Comparison of ENCODE assay signal across 1 cellular context in genomic region chr20:48375804-48376203, GRCh38.
TF ChIP-seq lines count a peak whose summit lies in the region.

No MANE protein-coding gene starts in this region.

TF ChIP-seq in HepG2, 621 proteins besides CTCF, POLR2A, EP300 and RAD21 (continued from another document and continues in another):
- no peak for TF ChIP-seq ZNF280B (CRISPR knock-in tag; IDR thresholded peaks at IDR 0.05; ENCODE audit: borderline replicate concordance)
- TF ChIP-seq NAIF1 (CRISPR knock-in tag; IDR thresholded peaks at IDR 0.05; ENCODE audit: borderline replicate concordance): no peak
- TF ChIP-seq PAXIP1 (CRISPR knock-in tag; conservative IDR thresholded peaks at IDR 0.05): peak; percentile 67
- no peak for TF ChIP-seq ZNF776 (CRISPR knock-in tag; IDR thresholded peaks at IDR 0.05)
- no peak for TF ChIP-seq ARNT (IDR thresholded peaks at IDR 0.05)
- no peak for TF ChIP-seq ZNF124 (CRISPR knock-in tag; IDR thresholded peaks at IDR 0.05)
- TF ChIP-seq, protein P1, sequence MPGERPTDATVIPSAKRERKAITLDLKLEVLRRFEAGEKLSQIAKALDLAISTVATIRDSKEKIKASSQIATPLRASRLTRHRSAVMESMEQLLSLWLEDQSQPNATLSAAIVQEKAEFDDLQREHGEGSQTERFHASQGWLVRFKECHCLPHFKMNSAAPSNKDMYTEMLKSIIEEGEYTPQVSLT (CRISPR knock-in tag; IDR thresholded peaks at IDR 0.05; ENCODE audit: borderline replicate concordance, low read depth): no peak
- no peak for TF ChIP-seq ATF6 (CRISPR knock-in tag; conservative IDR thresholded peaks at IDR 0.05)
- TF ChIP-seq ELF1 (CRISPR knock-in tag; IDR thresholded peaks at IDR 0.05): no peak
- TF ChIP-seq CENPX (CRISPR knock-in tag; IDR thresholded peaks at IDR 0.05): no peak
- no peak for TF ChIP-seq ZNF230 (CRISPR knock-in tag; IDR thresholded peaks at IDR 0.05)
- TF ChIP-seq ZNF75D (CRISPR knock-in tag; IDR thresholded peaks at IDR 0.05; ENCODE audit: borderline replicate concordance): no peak
- no peak for TF ChIP-seq RORA (CRISPR knock-in tag; IDR thresholded peaks at IDR 0.05)
- peak; percentile 56; the same call in 1 of the 2 replicates for TF ChIP-seq ZNF746 (CRISPR knock-in tag; IDR thresholded peaks at IDR 0.05)
- TF ChIP-seq HOXA9 (CRISPR knock-in tag; IDR thresholded peaks at IDR 0.05; ENCODE audit: borderline replicate concordance): peak; percentile 28; the same call in 1 of the 2 replicates
- TF ChIP-seq SIX1 (CRISPR knock-in tag; IDR thresholded peaks at IDR 0.05; ENCODE audit: borderline replicate concordance): no peak
- no peak for TF ChIP-seq PHF20 (CRISPR knock-in tag; IDR thresholded peaks at IDR 0.05)
- no peak for TF ChIP-seq KDM5A (IDR thresholded peaks at IDR 0.05; ENCODE audit: borderline replicate concordance, low read length)
- TF ChIP-seq ZNF44 (CRISPR knock-in tag; IDR thresholded peaks at IDR 0.05): no peak
- TF ChIP-seq ZSCAN25 (CRISPR knock-in tag; IDR thresholded peaks at IDR 0.05): peak; percentile 61; the same call in 1 of the 2 replicates
- peak; percentile 18; the same call in 1 of the 2 replicates for TF ChIP-seq RXRA (CRISPR knock-in tag; IDR thresholded peaks at IDR 0.05)
- TF ChIP-seq, protein P2, sequence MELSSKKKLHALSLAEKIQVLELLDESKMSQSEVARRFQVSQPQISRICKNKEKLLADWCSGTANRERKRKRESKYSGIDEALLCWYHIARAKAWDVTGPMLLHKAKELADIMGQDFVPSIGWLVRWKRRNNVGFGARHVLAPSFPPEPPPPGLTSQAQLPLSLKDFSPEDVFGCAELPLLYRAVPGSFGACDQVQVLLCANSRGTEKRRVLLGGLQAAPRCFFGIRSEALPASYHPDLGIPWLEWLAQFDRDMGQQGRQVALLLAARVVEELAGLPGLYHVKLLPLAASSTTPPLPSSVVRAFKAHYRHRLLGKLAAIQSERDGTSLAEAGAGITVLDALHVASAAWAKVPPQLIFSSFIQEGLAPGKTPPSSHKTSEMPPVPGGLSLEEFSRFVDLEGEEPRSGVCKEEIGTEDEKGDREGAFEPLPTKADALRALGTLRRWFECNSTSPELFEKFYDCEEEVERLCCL (CRISPR knock-in tag; IDR thresholded peaks at IDR 0.05; ENCODE audit: borderline replicate concordance): no peak
- TF ChIP-seq BHLHE40 (IDR thresholded peaks at IDR 0.05; ENCODE audit: low read length): no peak
- TF ChIP-seq THAP11 (CRISPR knock-in tag; IDR thresholded peaks at IDR 0.05): no peak
- TF ChIP-seq, protein P3, sequence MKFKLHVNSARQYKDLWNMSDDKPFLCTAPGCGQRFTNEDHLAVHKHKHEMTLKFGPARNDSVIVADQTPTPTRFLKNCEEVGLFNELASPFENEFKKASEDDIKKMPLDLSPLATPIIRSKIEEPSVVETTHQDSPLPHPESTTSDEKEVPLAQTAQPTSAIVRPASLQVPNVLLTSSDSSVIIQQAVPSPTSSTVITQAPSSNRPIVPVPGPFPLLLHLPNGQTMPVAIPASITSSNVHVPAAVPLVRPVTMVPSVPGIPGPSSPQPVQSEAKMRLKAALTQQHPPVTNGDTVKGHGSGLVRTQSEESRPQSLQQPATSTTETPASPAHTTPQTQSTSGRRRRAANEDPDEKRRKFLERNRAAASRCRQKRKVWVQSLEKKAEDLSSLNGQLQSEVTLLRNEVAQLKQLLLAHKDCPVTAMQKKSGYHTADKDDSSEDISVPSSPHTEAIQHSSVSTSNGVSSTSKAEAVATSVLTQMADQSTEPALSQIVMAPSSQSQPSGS (CRISPR knock-in tag; IDR thresholded peaks at IDR 0.05): no peak
- TF ChIP-seq ZNF343 (CRISPR knock-in tag; IDR thresholded peaks at IDR 0.05): no peak
- no peak for TF ChIP-seq ZNF570 (CRISPR knock-in tag; IDR thresholded peaks at IDR 0.05; ENCODE audit: borderline replicate concordance)
- TF ChIP-seq ZNF687 (CRISPR knock-in tag; IDR thresholded peaks at IDR 0.05): 0 out of 2 replicates have a peak, but pooled peaks have one; percentile 23
- TF ChIP-seq SKIL (CRISPR knock-in tag; IDR thresholded peaks at IDR 0.05; ENCODE audit: borderline replicate concordance): 0 out of 2 replicates have a peak, but pooled peaks have one; percentile 37
- TF ChIP-seq NFIC (IDR thresholded peaks at IDR 0.05; ENCODE audit: low read length): no peak
- no peak for TF ChIP-seq MYNN (CRISPR knock-in tag; IDR thresholded peaks at IDR 0.05; ENCODE audit: low read depth)
- no peak for TF ChIP-seq ZNF367 (CRISPR knock-in tag; IDR thresholded peaks at IDR 0.05; ENCODE audit: borderline replicate concordance)
- 0 out of 2 replicates have a peak, but pooled peaks have one; percentile 12 for TF ChIP-seq SALL1 (CRISPR knock-in tag; IDR thresholded peaks at IDR 0.05)
- TF ChIP-seq PATZ1 (CRISPR knock-in tag; IDR thresholded peaks at IDR 0.05): peak; percentile 71; the same call in 1 of the 2 replicates
- TF ChIP-seq NR0B2 (CRISPR knock-in tag; IDR thresholded peaks at IDR 0.05): peak; percentile 41; the same call in 1 of the 2 replicates
- no peak for TF ChIP-seq ZNF558 (CRISPR knock-in tag; IDR thresholded peaks at IDR 0.05; ENCODE audit: borderline replicate concordance)
- no peak for TF ChIP-seq GLI4 (CRISPR knock-in tag; IDR thresholded peaks at IDR 0.05; ENCODE audit: borderline replicate concordance)
- TF ChIP-seq ZNF383 (CRISPR knock-in tag; IDR thresholded peaks at IDR 0.05; ENCODE audit: borderline replicate concordance): no peak
- TF ChIP-seq LCORL (IDR thresholded peaks at IDR 0.05): 0 out of 2 replicates have a peak, but pooled peaks have one; percentile 42
- TF ChIP-seq LCORL (CRISPR knock-in tag; IDR thresholded peaks at IDR 0.05): peak; percentile 93
- no peak for TF ChIP-seq NONO (IDR thresholded peaks at IDR 0.05)
- 0 out of 2 replicates have a peak, but pooled peaks have one; percentile 45 for TF ChIP-seq NONO (CRISPR knock-in tag; conservative IDR thresholded peaks at IDR 0.05)
- TF ChIP-seq HDAC6 (IDR thresholded peaks at IDR 0.05; ENCODE audit: low read depth, low read length): no peak
- no peak for TF ChIP-seq ZNF841 (CRISPR knock-in tag; IDR thresholded peaks at IDR 0.05; ENCODE audit: borderline replicate concordance)
- TF ChIP-seq ZNF652 (CRISPR knock-in tag; IDR thresholded peaks at IDR 0.05; ENCODE audit: borderline replicate concordance, low read depth): no peak
- TF ChIP-seq CCDC6 (CRISPR knock-in tag; IDR thresholded peaks at IDR 0.05): no peak
- peak; percentile 6; the same call in 1 of the 2 replicates for TF ChIP-seq PHF8 (CRISPR knock-in tag; IDR thresholded peaks at IDR 0.05)
